In genomic region chr2:152613235-152613634, GRCh38 we compare ENCODE assay signal across 12 cellular contexts.
DNase-seq lines count a peak whose midpoint lies in the region; ATAC-seq and TF ChIP-seq lines count a peak whose summit lies in the region.
"Had no signal": no experiment of that assay in that cellular context is flagged by ENCODE, and none has a peak within 500 bp of the region (broad histone marks: within the 10 kb centered on the region; RNA-seq: fewer than 3 reads in every experiment).

No MANE protein-coding gene starts in this region.

- H2AFZ ChIP-seq in SK-N-SH (ENCODE audit: low read depth) (no peak overlapping the region), neuronal stem cell (ENCODE audit: low read length) (no peak overlapping the region)

- H3K9me3 Mint-ChIP-seq in CD4-positive, alpha-beta memory T cell: peaks cover 0 to 2% (median 0%) of the 10 kb centered on the region in 8 donors
- H3K9me3 Mint-ChIP-seq: endodermal cell had no signal

- CTCF ChIA-PET in SK-N-SH (lab: Yijun Ruan, JAX): interaction anchor here (1.4 kb wide), 1 partner anchor 13 kb away, joined by 3 read pairs; no protein-coding TSS in a partner anchor
- CTCF ChIA-PET in CD4-positive, alpha-beta memory T cell (lab: Charles Lee; ENCODE audit: partially characterized antibody): interaction anchor here (0.8 to 3.0 kb wide), 3 partner anchors 22 to 438 kb away, joined by 3 to 8 read pairs (median 4); partner anchors contain the start of gene STAM2

- no peak overlapping the region for H2BK120ac ChIP-seq in neuronal stem cell (ENCODE audit: low read depth, low read length)

- H3K9me3 ChIP-seq in SK-N-SH (no peaks in the 10 kb centered on the region), skeletal muscle satellite cell (replicated peaks; ENCODE audit: low read length) (no peaks in the 10 kb centered on the region), neuronal stem cell (replicated peaks in 1 of 2; ENCODE audit: control insufficient read depth in 2 of 2, insufficient read depth in 1 of 2, low read depth in 1 of 2, low read length in 2 of 2) (peaks cover 0 to 4% of the 10 kb centered on the region in 2 donors)
- no peaks in the 10 kb centered on the region for H3K9me3 ChIP-seq in CD4-positive, alpha-beta memory T cell (ENCODE audit: control insufficient read depth in 1 of 2, low read length in 2 of 2)
- H3K9me3 ChIP-seq: prostate gland had no signal

- no peak for TF ChIP-seq EP300 in SK-N-SH (IDR thresholded peaks at IDR 0.05; ENCODE audit: borderline replicate concordance in 1 of 2, low read depth in 1 of 2, low read length in 1 of 2)

- H3K4ac ChIP-seq in neuronal stem cell (ENCODE audit: low read length): no peak overlapping the region

- no peak overlapping the region for H3K23ac ChIP-seq in neuronal stem cell (ENCODE audit: low read depth, low read length, poor library complexity)

- no peak overlapping the region for H2AK5ac ChIP-seq in neuronal stem cell (ENCODE audit: low read depth, low read length)

- no peaks in the 10 kb centered on the region for H3F3A ChIP-seq in SK-N-SH (replicated peaks; ENCODE audit: insufficient read depth)

- no peak overlapping the region for H3K9ac ChIP-seq in SK-N-SH
- no peak overlapping the region for H3K9ac ChIP-seq in skeletal muscle satellite cell (ENCODE audit: low read depth, low read length)
- no peak overlapping the region for H3K9ac ChIP-seq in neuronal stem cell (ENCODE audit: low read depth, low read length, poor library complexity)

- H3K36me3 ChIP-seq in SK-N-SH (replicated peaks in 1 of 2; ENCODE audit: control insufficient read depth in 1 of 2, insufficient read depth in 2 of 2, low read length in 1 of 2) (peaks cover 12 to 29% of the 10 kb centered on the region in 2 experiments), skeletal muscle satellite cell (ENCODE audit: insufficient read depth, low read length) (peaks cover 3% of the 10 kb centered on the region), neuronal stem cell (replicated peaks in 1 of 2; ENCODE audit: control insufficient read depth in 2 of 2, insufficient read depth in 2 of 2, low read length in 2 of 2) (peaks cover 10 to 91% of the 10 kb centered on the region in 2 donors)
- no peaks in the 10 kb centered on the region for H3K36me3 ChIP-seq in CD4-positive, alpha-beta memory T cell (ENCODE audit: insufficient read depth, low read length)
- H3K36me3 ChIP-seq: prostate gland had no signal

- TF ChIP-seq CTCF in SK-N-SH (IDR thresholded peaks at IDR 0.05): no peak

- no peak overlapping the region for H3K18ac ChIP-seq in neuronal stem cell (ENCODE audit: low read length)

- no peak overlapping the region for H3K4me2 ChIP-seq in SK-N-SH
- H3K4me2 ChIP-seq in skeletal muscle satellite cell (ENCODE audit: low read length): peak overlapping the region; percentile 16
- H3K4me2 ChIP-seq in neuronal stem cell (ENCODE audit: insufficient read depth, low read length, poor library complexity, severe bottlenecking): no peak overlapping the region

- intact Hi-C loops in Right ventricle myocardium inferior (cut with DNase I): loop anchor here (5.0 kb wide), 1 partner anchor 276 kb away; the partner anchor contains the start of gene FMNL2
- intact Hi-C loops in CD4-positive, alpha-beta memory T cell (cut with micrococcal nuclease): no loop called here

- H3K27me3 ChIP-seq in SK-N-SH (ENCODE audit: insufficient read depth) (no peaks in the 10 kb centered on the region), skeletal muscle satellite cell (ENCODE audit: control insufficient read depth, insufficient read depth, low read length) (no peaks in the 10 kb centered on the region), neuronal stem cell (ENCODE audit: control insufficient read depth in 3 of 3, insufficient read depth in 3 of 3, low read depth in 1 of 3, low read length in 3 of 3) (no peaks in the 10 kb centered on the region)
- H3K27me3 ChIP-seq in CD4-positive, alpha-beta memory T cell (ENCODE audit: insufficient read depth, low read length): no peaks in the 10 kb centered on the region

- no peak overlapping the region for H3K4me3 Mint-ChIP-seq in CD4-positive, alpha-beta memory T cell
- H3K4me3 Mint-ChIP-seq: endodermal cell had no signal

- no peaks in the 10 kb centered on the region for H3K36me3 Mint-ChIP-seq in CD4-positive, alpha-beta memory T cell

- no peak overlapping the region for H2BK15ac ChIP-seq in neuronal stem cell (ENCODE audit: low read length)

- peak overlapping the region in 1 of 2 experiments; percentile 22; a peak in 1 of 4 replicates for H3K27ac ChIP-seq in SK-N-SH (ENCODE audit: low read depth in 2 of 2, low read length in 1 of 2)
- H3K27ac ChIP-seq in neuronal stem cell (replicated peaks; ENCODE audit: low read length): no peak overlapping the region
- no peak overlapping the region for H3K27ac ChIP-seq in CD4-positive, alpha-beta memory T cell (ENCODE audit: low read depth, low read length)
- H3K27ac ChIP-seq: prostate gland had no signal

- no peaks in the 10 kb centered on the region for H3K79me2 ChIP-seq in SK-N-SH (ENCODE audit: insufficient read depth)

- H3K27ac Mint-ChIP-seq in CD4-positive, alpha-beta memory T cell: no peak overlapping the region
- H3K27ac Mint-ChIP-seq: endodermal cell had no signal

- no peak overlapping the region for H2BK12ac ChIP-seq in neuronal stem cell (ENCODE audit: low read length)

- no peak overlapping the region for H3K14ac ChIP-seq in neuronal stem cell (ENCODE audit: low read length)

- 73% methylated on average over 2 of the region's 2 CpGs for WGBS in SK-N-SH (ENCODE audit: low lambda C conversion rate)
- no CpG with 5 or more reads among the region's 2 CpGs for WGBS in neuronal stem cell (ENCODE audit: extremely low coverage in 2 of 2, insufficient read length in 2 of 2, insufficient replicate concordance in 1 of 2), 2 donors

- POLR2A ChIA-PET in SK-N-SH (lab: Yijun Ruan, JAX): no interaction called here
- POLR2A ChIA-PET in CD4-positive, alpha-beta memory T cell (lab: Charles Lee; ENCODE audit: partially characterized antibody): no interaction called here

- H3K4me1 ChIP-seq in SK-N-SH (ENCODE audit: control insufficient read depth in 1 of 2, insufficient read depth in 2 of 2, low read depth in 1 of 2, low read length in 1 of 2) (peaks cover 9 to 12% of the 10 kb centered on the region in 2 experiments; a peak in 3 of 4 replicates), skeletal muscle satellite cell (ENCODE audit: control insufficient read depth, insufficient read depth, low read length) (peaks cover 26% of the 10 kb centered on the region), neuronal stem cell (ENCODE audit: control insufficient read depth in 2 of 2, insufficient read depth in 1 of 2, low read depth in 1 of 2, low read length in 2 of 2) (no peaks in the 10 kb centered on the region)
- no peaks in the 10 kb centered on the region for H3K4me1 ChIP-seq in CD4-positive, alpha-beta memory T cell (ENCODE audit: insufficient read depth, low read length)
- H3K4me1 ChIP-seq: prostate gland had no signal

- H4K91ac ChIP-seq in neuronal stem cell (ENCODE audit: low read depth, low read length, poor library complexity): no peak overlapping the region

- H2BK5ac ChIP-seq in neuronal stem cell (ENCODE audit: low read length): no peak overlapping the region

- ATAC-seq in GM18861 (IDR thresholded peaks at IDR 0.05; ENCODE audit: unreplicated experiment): peak; percentile 33
- ATAC-seq in HG02852 (IDR thresholded peaks at IDR 0.05; ENCODE audit: unreplicated experiment): peak; percentile 44
- ATAC-seq in Right ventricle myocardium inferior: no peak

- no peak for DNase-seq in SK-N-SH
- DNase-seq in neuronal stem cell (ENCODE audit: low spot score): no peak
- no peak for DNase-seq in Right ventricle myocardium inferior (ENCODE audit: missing footprints)
- DNase-seq in CD4-positive, alpha-beta memory T cell: no peak
- DNase-seq: activated naive CD4-positive, alpha-beta T cell; endodermal cell; kidney; NCI-H526 treated with DMSO at 0.1 percent for 48 hours had no signal

- no peaks in the 10 kb centered on the region for H4K20me1 ChIP-seq in SK-N-SH (ENCODE audit: insufficient read depth)

- H3K4me3 ChIP-seq in SK-N-SH (ENCODE audit: low read depth in 2 of 2, low read length in 1 of 2) (no peak overlapping the region), skeletal muscle satellite cell (ENCODE audit: low read length) (no peak overlapping the region), neuronal stem cell (ENCODE audit: low read length in 2 of 2) (no peak overlapping the region)
- H3K4me3 ChIP-seq in CD4-positive, alpha-beta memory T cell (ENCODE audit: low read length in 2 of 2): no peak overlapping the region
- H3K4me3 ChIP-seq: prostate gland had no signal

- no peaks in the 10 kb centered on the region for H3K79me1 ChIP-seq in neuronal stem cell (ENCODE audit: low read depth, low read length)

- peaks cover 0 to 4% of the 10 kb centered on the region in 2 donors for H3K27me3 Mint-ChIP-seq in CD4-positive, alpha-beta memory T cell

- TF ChIP-seq RAD21 in SK-N-SH (IDR thresholded peaks at IDR 0.05; ENCODE audit: low read length): no peak

- H3K4me1 Mint-ChIP-seq in CD4-positive, alpha-beta memory T cell: peaks cover 3 to 9% (median 8%) of the 10 kb centered on the region in 4 donors

- no peak overlapping the region for H4K8ac ChIP-seq in neuronal stem cell (ENCODE audit: low read depth, low read length)

- no peaks in the 10 kb centered on the region for H3K9me2 ChIP-seq in SK-N-SH

TF ChIP-seq in SK-N-SH, 30 proteins besides CTCF, POLR2A, EP300 and RAD21:
- peak; percentile 50; the same call in 1 of the 2 replicates for TF ChIP-seq TCF12 (IDR thresholded peaks at IDR 0.05)
- TF ChIP-seq ELF1 (IDR thresholded peaks at IDR 0.05): no peak
- TF ChIP-seq RXRA (IDR thresholded peaks at IDR 0.05; ENCODE audit: borderline replicate concordance, low read depth): no peak
- TF ChIP-seq NFIC (IDR thresholded peaks at IDR 0.05; ENCODE audit: borderline replicate concordance): no peak
- TF ChIP-seq FOSL2 (IDR thresholded peaks at IDR 0.05; ENCODE audit: borderline replicate concordance, low read depth): peak; percentile 13; the same call in 1 of the 2 replicates
- TF ChIP-seq EZH2phosphoT487 (IDR thresholded peaks at IDR 0.05; ENCODE audit: borderline replicate concordance, low read depth): no peak
- TF ChIP-seq NRF1 (IDR thresholded peaks at IDR 0.05; ENCODE audit: low read depth, low read length): no peak
- no peak for TF ChIP-seq SIN3A (IDR thresholded peaks at IDR 0.05; ENCODE audit: borderline replicate concordance, low read depth, low read length)
